8 cellular contexts compared by ENCODE assay signal in the genomic region with DNA sequence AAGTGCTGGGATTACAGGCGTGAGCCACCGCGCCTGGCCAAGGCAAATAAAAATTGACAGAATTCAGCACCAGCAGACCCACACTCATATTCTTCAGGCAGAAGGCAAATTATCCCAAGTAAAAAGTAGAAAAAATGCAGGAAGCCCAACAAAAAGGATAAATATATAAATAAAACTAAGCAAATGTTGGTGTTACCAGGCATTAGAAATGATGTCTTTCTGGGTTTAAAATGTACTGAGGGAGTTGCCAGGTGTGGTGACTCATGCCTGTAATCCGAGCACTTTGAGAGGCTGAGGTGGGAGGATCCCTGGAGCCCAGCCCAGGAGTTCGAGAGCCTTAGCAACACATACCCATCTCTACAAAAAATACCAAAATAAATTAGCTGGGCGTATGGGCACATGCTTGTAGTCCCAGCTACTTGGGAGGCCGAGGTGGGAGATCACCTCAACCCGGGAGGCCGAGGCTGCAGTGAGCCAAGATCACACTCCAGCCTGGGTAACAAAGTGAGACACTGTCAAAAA. TPM values are rescaled to one million over a fixed set of nuclear protein-coding genes. Genes with fewer than 3 reads are reported as not detected.
DNase-seq lines count a peak whose midpoint lies in the region; ATAC-seq and TF ChIP-seq lines count a peak whose summit lies in the region.
"Had no signal": no experiment of that assay in that cellular context is flagged by ENCODE, and none has a peak within 500 bp of the region (broad histone marks: within the 10 kb centered on the region; RNA-seq: fewer than 3 reads in every experiment).

No MANE protein-coding gene starts in this region.

- peak overlapping the region in 3 of 4 donors; percentile 13 to 80 (median 58) for H3K27ac ChIP-seq in tibial nerve

- H3K4me3 ChIP-seq in fibroblast of pulmonary artery (replicated peaks; ENCODE audit: low read depth, low read length) (no peak overlapping the region), tibial nerve (no peak overlapping the region)

- peak in 1 of 2 donors; percentile 35 for TF ChIP-seq EP300 in tibial nerve (IDR thresholded peaks at IDR 0.05)

- H3K4me1 Mint-ChIP-seq in natural killer cell = peaks cover 14 to 42% of the 10 kb centered on the region in 2 donors

- no peak overlapping the region for H3K4me3 Mint-ChIP-seq in natural killer cell
- H3K4me3 Mint-ChIP-seq: activated naive CD8-positive, alpha-beta T cell had no signal

- no peak overlapping the region for H3K27ac Mint-ChIP-seq in natural killer cell
- H3K27ac Mint-ChIP-seq: activated naive CD8-positive, alpha-beta T cell; CD4-positive, CD25-positive, alpha-beta regulatory T cell had no signal

- ATAC-seq in HG03460 (IDR thresholded peaks at IDR 0.05; ENCODE audit: unreplicated experiment) = no peak
- no peak for ATAC-seq in natural killer cell

- peaks cover 0 to 61% (median 18%) of the 10 kb centered on the region in 4 donors for H3K4me1 ChIP-seq in tibial nerve

- no peaks in the 10 kb centered on the region for H3K27me3 ChIP-seq in tibial nerve

- DNase-seq in SIG-M5 treated with dmso at 0.1 percent for 504 hours (lab: John Stamatoyannopoulos, UW; ENCODE audit: unreplicated experiment) (peak; percentile 17), SIG-M5 (lab: John Stamatoyannopoulos, UW) (no peak), fibroblast of pulmonary artery (ENCODE audit: low read depth) (peak; percentile 96), tibial nerve (ENCODE audit: low spot score in 2 of 2) (peak; percentile 78 to 85), natural killer cell (no peak)
- DNase-seq: CD4-positive, CD25-positive, alpha-beta regulatory T cell had no signal

- H3K9me3 ChIP-seq in tibial nerve = no peaks in the 10 kb centered on the region

- no peaks in the 10 kb centered on the region for H3K27me3 Mint-ChIP-seq in natural killer cell (ENCODE audit: low read depth in 2 of 2)
- H3K27me3 Mint-ChIP-seq: activated naive CD8-positive, alpha-beta T cell; CD4-positive, CD25-positive, alpha-beta regulatory T cell had no signal

- no peak for TF ChIP-seq POLR2A in tibial nerve (IDR thresholded peaks at IDR 0.05)

- WGBS in tibial nerve, 2 donors = 63 to 64% methylated on average over 9 of the region's 9 CpGs

- H3K9me3 Mint-ChIP-seq in natural killer cell = no peaks in the 10 kb centered on the region
- H3K9me3 Mint-ChIP-seq: CD4-positive, CD25-positive, alpha-beta regulatory T cell had no signal

- TF ChIP-seq CTCF in fibroblast of pulmonary artery (IDR thresholded peaks at IDR 0.05; ENCODE audit: low read length, missing control alignments) = no peak
- no peak for TF ChIP-seq CTCF in tibial nerve (IDR thresholded peaks at IDR 0.05)
- no peak for TF ChIP-seq CTCF in natural killer cell (IDR thresholded peaks at IDR 0.05)

- intact Hi-C loops in natural killer cell (cut with micrococcal nuclease) = no loop called here

- H3K36me3 ChIP-seq in tibial nerve = peaks cover 0 to 65% (median 12%) of the 10 kb centered on the region in 3 donors

- H3K36me3 Mint-ChIP-seq in natural killer cell = no peaks in the 10 kb centered on the region
- H3K36me3 Mint-ChIP-seq: activated naive CD8-positive, alpha-beta T cell had no signal

RNA-seq across cellular contexts. Expression of gene INTS11, which starts 6.3 kb away (rescaled TPM):
- total RNA-seq in tibial nerve (100 to 1,000 TPM; 118 to 241 (median 157) TPM), natural killer cell (100 to 1,000 TPM; 150 to 189 (median 181) TPM)

RNA-seq across cellular contexts. Expression of gene CPTP, which starts 6.4 kb away (rescaled TPM):
- 10 to 100 TPM; 12.0 to 24.9 (median 18.8) TPM for total RNA-seq in tibial nerve
- 10 to 100 TPM in 2 of 3 donors, 1 to 10 TPM in 1; 8.0 to 14.6 (median 12.3) TPM for total RNA-seq in natural killer cell

RNA-seq across cellular contexts. Expression of gene PUSL1, which starts 9.8 kb away (rescaled TPM):
- 10 to 100 TPM; 17.5 to 22.2 (median 19.7) TPM for total RNA-seq in tibial nerve
- 10 to 100 TPM; 11.1 to 13.0 (median 12.9) TPM for total RNA-seq in natural killer cell

RNA-seq across cellular contexts. Expression of gene ACAP3, which starts 10.5 kb away (rescaled TPM):
- total RNA-seq in tibial nerve = 100 to 1,000 TPM in 1 of 4 donors, 10 to 100 TPM in 3; 34.3 to 125 (median 69.6) TPM
- total RNA-seq in natural killer cell = 10 to 100 TPM; 56.1 to 59.7 (median 59.0) TPM

RNA-seq across cellular contexts. Expression of gene TAS1R3, which starts 12.9 kb away (rescaled TPM):
- total RNA-seq in tibial nerve = 1 to 10 TPM in 1 of 4 donors, under 1 TPM in 3; 0.21 to 1.2 (median 0.63) TPM
- 1 to 10 TPM in 2 of 3 donors, under 1 TPM in 1; 0.66 to 1.4 (median 1.3) TPM for total RNA-seq in natural killer cell

Comparison
In these comparisons a context has a peak if more than half of its experiments do, and no peak if none do; other contexts are left out.
1. DNase-seq: peak in SIG-M5 treated with dmso at 0.1 percent for 504 hours (single experiment), fibroblast of pulmonary artery (single experiment) and tibial nerve (2 of 2); none in SIG-M5 (single experiment) and natural killer cell (single experiment).